Comparison of ENCODE assay signal across 30 cellular contexts in genomic region chr1:20150969-20151368, GRCh38. TPM values are rescaled to one million over a fixed set of nuclear protein-coding genes. Genes with fewer than 3 reads are reported as not detected.
A peak's percentile ranks its signal among the peaks of the same experiment; 100 is the strongest.
DNase-seq lines count a peak whose midpoint lies in the region; ATAC-seq, FAIRE-seq and TF ChIP-seq lines count a peak whose summit lies in the region.
"Had no signal": no experiment of that assay in that cellular context is flagged by ENCODE, and none has a peak within 500 bp of the region (broad histone marks: within the 10 kb centered on the region; RNA-seq: fewer than 3 reads in every experiment).

No MANE protein-coding gene starts in this region.

- peaks cover 16% of the 10 kb centered on the region for H3K4me1 Mint-ChIP-seq in activated naive CD4-positive, alpha-beta T cell treated with anti-CD3 and anti-CD28 coated beads, Interleukin-2, amount 10 ng/mL, durations not matched to agents 7 days and 5 days
- H3K4me1 Mint-ChIP-seq in activated naive CD4-positive, alpha-beta T cell treated with anti-CD3 and anti-CD28 coated beads for 36 hours (ENCODE audit: low read depth), result peaks cover 9% of the 10 kb centered on the region
- H3K4me1 Mint-ChIP-seq in MCF 10A (ENCODE audit: insufficient read depth, unreplicated experiment), result peaks cover 6% of the 10 kb centered on the region

- H3K4me1 ChIP-seq in OCI-LY3 (ENCODE audit: low read length) (peaks cover 9% of the 10 kb centered on the region; the same call in 1 of the 2 replicates), kidney (ENCODE audit: control insufficient read depth in 1 of 2, insufficient read depth in 1 of 2, low read depth in 1 of 2, low read length in 2 of 2) (peaks cover 0 to 4% of the 10 kb centered on the region in 2 donors)
- H3K4me1 ChIP-seq: Caco-2 had no signal

- no peaks in the 10 kb centered on the region for H3K9me3 Mint-ChIP-seq in activated naive CD4-positive, alpha-beta T cell treated with anti-CD3 and anti-CD28 coated beads, Interleukin-2, amount 10 ng/mL, durations not matched to agents 7 days and 5 days
- H3K9me3 Mint-ChIP-seq in activated naive CD4-positive, alpha-beta T cell treated with anti-CD3 and anti-CD28 coated beads for 36 hours, result no peaks in the 10 kb centered on the region
- no peaks in the 10 kb centered on the region for H3K9me3 Mint-ChIP-seq in MCF 10A (ENCODE audit: unreplicated experiment)
- H3K9me3 Mint-ChIP-seq: CD8-positive, alpha-beta T cell had no signal

- intact Hi-C loops in activated naive CD4-positive, alpha-beta T cell treated with anti-CD3 and anti-CD28 coated beads for 36 hours (cut with micrococcal nuclease), result no loop called here
- intact Hi-C loops in kidney (cut with DNase I), result loop anchor here (5.0 kb wide), 1 partner anchor 234 kb away; no protein-coding TSS in a partner anchor
- intact Hi-C loops in sciatic nerve (cut with DNase I), result no loop called here
- intact Hi-C loops in MCF 10A (cut with micrococcal nuclease), result loop anchor here (5.0 kb wide), 1 partner anchor 389 kb away; no protein-coding TSS in a partner anchor

- FAIRE-seq in kidney (lab: Jason Lieb, UNC), result no peak
- FAIRE-seq: GM12891, RCC 7860 had no signal

- H3K36me3 ChIP-seq in OCI-LY3 (replicated peaks; ENCODE audit: low read depth, low read length) (no peaks in the 10 kb centered on the region), kidney (ENCODE audit: control insufficient read depth in 1 of 2, insufficient read depth in 2 of 2, low read length in 2 of 2) (no peaks in the 10 kb centered on the region)
- H3K36me3 ChIP-seq: SJSA1 had no signal

- no peak overlapping the region for H3K27ac ChIP-seq in OCI-LY3 (ENCODE audit: low read length)
- H3K27ac ChIP-seq in kidney (ENCODE audit: low read depth in 2 of 2, low read length in 2 of 2), result no peak overlapping the region
- H3K27ac ChIP-seq: GM23248, KMS-11, SJSA1 had no signal

- peak overlapping the region; percentile 53 for H3K4me2 ChIP-seq in OCI-LY3 (ENCODE audit: low read length)
- H3K4me2 ChIP-seq: KMS-11 had no signal

- CTCF ChIA-PET in activated naive CD4-positive, alpha-beta T cell treated with anti-CD3 and anti-CD28 coated beads, Interleukin-2, amount 10 ng/mL, durations not matched to agents 7 days and 5 days (lab: Charles Lee), result interaction anchor here (1.1 to 4.5 kb wide), 6 partner anchors 43 to 489 kb away, joined by 3 to 51 read pairs (median 8); no protein-coding TSS in a partner anchor
- CTCF ChIA-PET in activated naive CD4-positive, alpha-beta T cell treated with anti-CD3 and anti-CD28 coated beads for 36 hours (lab: Charles Lee), result interaction anchor here (0.7 to 3.6 kb wide), 7 partner anchors 8 to 231 kb away, joined by 3 to 46 read pairs (median 4); no protein-coding TSS in a partner anchor
- CTCF ChIA-PET in MCF 10A (lab: Yijun Ruan, JAX), result interaction anchor here (0.6 to 5.8 kb wide), 9 partner anchors 9 to 231 kb away, joined by 3 to 76 read pairs (median 9); no protein-coding TSS in a partner anchor

- H3K9me3 ChIP-seq in OCI-LY3 (ENCODE audit: insufficient read depth, low read length), result no peaks in the 10 kb centered on the region
- H3K9me3 ChIP-seq in kidney (ENCODE audit: control insufficient read depth in 1 of 2, low read length in 2 of 2), result no peaks in the 10 kb centered on the region
- H3K9me3 ChIP-seq: Caco-2, SJSA1 had no signal

- H3K27me3 ChIP-seq in OCI-LY3 (ENCODE audit: low read depth, low read length), result no peaks in the 10 kb centered on the region
- H3K27me3 ChIP-seq: SJSA1 had no signal

- no TSS peak for BruUV-seq in MCF 10A (replicated peaks; lab: Mats Ljungman, UMichigan)

- H3K27me3 Mint-ChIP-seq in activated naive CD4-positive, alpha-beta T cell treated with anti-CD3 and anti-CD28 coated beads, Interleukin-2, amount 10 ng/mL, durations not matched to agents 7 days and 5 days, result peaks cover 29% of the 10 kb centered on the region
- H3K27me3 Mint-ChIP-seq in activated naive CD4-positive, alpha-beta T cell treated with anti-CD3 and anti-CD28 coated beads for 36 hours (ENCODE audit: low read depth), result no peaks in the 10 kb centered on the region
- no peaks in the 10 kb centered on the region for H3K27me3 Mint-ChIP-seq in MCF 10A (ENCODE audit: insufficient read depth, unreplicated experiment)

- no peak for ATAC-seq in sciatic nerve
- ATAC-seq: CD8-positive, alpha-beta T cell; Right ventricle myocardium inferior had no signal

- peak; percentile 15 for DNase-seq in activated naive CD4-positive, alpha-beta T cell treated with anti-CD3 and anti-CD28 coated beads, Interleukin-2, amount 10 ng/mL, durations not matched to agents 7 days and 5 days
- DNase-seq in activated naive CD4-positive, alpha-beta T cell treated with anti-CD3 and anti-CD28 coated beads for 36 hours, result no peak
- DNase-seq in kidney, result peak; percentile 40
- DNase-seq in sciatic nerve (ENCODE audit: low spot score), result peak; percentile 46
- DNase-seq in SHP77 treated with DMSO at 0.1 percent for 48 hours (lab: John Stamatoyannopoulos, UW), result no peak
- DNase-seq in MCF 10A (ENCODE audit: unreplicated experiment), result no peak
- no peak for DNase-seq in activated gamma-delta T cell (lab: John Stamatoyannopoulos, UW)
- DNase-seq: 8988T; ACHN; C1 segment of cervical spinal cord; Caco-2; CD8-positive, alpha-beta T cell; DMS79 treated with DMSO at 0.1 percent for 48 hours; GF-D8; GM23248; HCEC 1CT; IMR-90; NCI-H1092; NCI-H1417 treated with DMSO at 0.1 percent for 48 hours; NCI-H1694 treated with DMSO at 0.1 percent for 48 hours; NCI-H2081; NCI-H2227 treated with DMSO at 0.1 percent for 48 hours; NCI-H526 treated with DMSO at 0.1 percent for 48 hours had no signal

- no peak overlapping the region for H3K4me3 Mint-ChIP-seq in activated naive CD4-positive, alpha-beta T cell treated with anti-CD3 and anti-CD28 coated beads, Interleukin-2, amount 10 ng/mL, durations not matched to agents 7 days and 5 days
- no peak overlapping the region for H3K4me3 Mint-ChIP-seq in activated naive CD4-positive, alpha-beta T cell treated with anti-CD3 and anti-CD28 coated beads for 36 hours
- H3K4me3 Mint-ChIP-seq in MCF 10A (ENCODE audit: unreplicated experiment), result no peak overlapping the region

- no peak overlapping the region; the same call in 1 of the 2 replicates for H2AFZ ChIP-seq in OCI-LY3 (ENCODE audit: low read depth, low read length)
- H2AFZ ChIP-seq: GM23248 had no signal

- H3K9ac ChIP-seq in OCI-LY3 (ENCODE audit: low read length) (0 out of 2 replicates have a peak overlapping the region, but pooled peaks have one; percentile 27), kidney (ENCODE audit: low read length in 2 of 2) (no peak overlapping the region)
- H3K9ac ChIP-seq: GM23248, KMS-11 had no signal

- POLR2A ChIA-PET in MCF 10A (lab: Yijun Ruan, JAX), result interaction anchor here (0.6 kb wide), 1 partner anchor 51 kb away, joined by 3 read pairs; no protein-coding TSS in a partner anchor

- TF ChIP-seq CTCF in OCI-LY3 (IDR thresholded peaks at IDR 0.05; ENCODE audit: low read depth, low read length), result no peak
- TF ChIP-seq CTCF in kidney (IDR thresholded peaks at IDR 0.05; ENCODE audit: borderline replicate concordance, extremely low read depth, insufficient read depth), result no peak
- TF ChIP-seq CTCF in MCF 10A (IDR thresholded peaks at IDR 0.05; ENCODE audit: unreplicated experiment), result no peak

- H3K4me3 ChIP-seq in OCI-LY3 (ENCODE audit: low read length) (peak overlapping the region; percentile 94), kidney (ENCODE audit: low read length in 2 of 2) (no peak overlapping the region)
- H3K4me3 ChIP-seq: GM23248, SJSA1 had no signal

- no peak overlapping the region for H3K27ac Mint-ChIP-seq in activated naive CD4-positive, alpha-beta T cell treated with anti-CD3 and anti-CD28 coated beads, Interleukin-2, amount 10 ng/mL, durations not matched to agents 7 days and 5 days
- no peak overlapping the region for H3K27ac Mint-ChIP-seq in activated naive CD4-positive, alpha-beta T cell treated with anti-CD3 and anti-CD28 coated beads for 36 hours
- H3K27ac Mint-ChIP-seq in MCF 10A (ENCODE audit: low read depth, unreplicated experiment), result no peak overlapping the region
- H3K27ac Mint-ChIP-seq: CD8-positive, alpha-beta T cell had no signal

- H3K36me3 Mint-ChIP-seq in activated naive CD4-positive, alpha-beta T cell treated with anti-CD3 and anti-CD28 coated beads, Interleukin-2, amount 10 ng/mL, durations not matched to agents 7 days and 5 days, result no peaks in the 10 kb centered on the region
- H3K36me3 Mint-ChIP-seq in activated naive CD4-positive, alpha-beta T cell treated with anti-CD3 and anti-CD28 coated beads for 36 hours (ENCODE audit: low read depth), result no peaks in the 10 kb centered on the region
- H3K36me3 Mint-ChIP-seq in MCF 10A (ENCODE audit: insufficient read depth, unreplicated experiment), result no peaks in the 10 kb centered on the region
- H3K36me3 Mint-ChIP-seq: CD8-positive, alpha-beta T cell had no signal

- H3K79me2 ChIP-seq in OCI-LY3 (ENCODE audit: low read length), result no peaks in the 10 kb centered on the region

- no peaks in the 10 kb centered on the region for H4K20me1 ChIP-seq in OCI-LY3 (ENCODE audit: insufficient read depth, low read length)

RNA-seq across cellular contexts. Expression of gene PLA2G2F, which starts 11.8 kb away (rescaled TPM):
- total RNA-seq in activated naive CD4-positive, alpha-beta T cell treated with anti-CD3 and anti-CD28 coated beads for 36 hours, result not detected
- not detected for total RNA-seq in kidney
- not detected for polyA plus RNA-seq in kidney (ENCODE audit: insufficient read depth, low read depth, low replicate concordance)
- not detected for total RNA-seq in sciatic nerve
- total RNA-seq in MCF 10A (2022), result not detected in 2 replicates
- total RNA-seq: Caco-2; CD8-positive, alpha-beta T cell; GM23248; IMR-90; NCI-H460; Right ventricle myocardium inferior; SJSA1 had no signal
- polyA plus RNA-seq: GM23248, IMR-90 had no signal

RNA-seq across cellular contexts. Expression of gene PLA2G2D, which starts 31.6 kb away (rescaled TPM):
- total RNA-seq in activated naive CD4-positive, alpha-beta T cell treated with anti-CD3 and anti-CD28 coated beads for 36 hours, result under 1 TPM; 0.19 to 0.35 TPM
- total RNA-seq in kidney, result 1.1 TPM
- polyA plus RNA-seq in kidney (ENCODE audit: insufficient read depth, low read depth, low replicate concordance), result not detected
- total RNA-seq in sciatic nerve, result not detected
- not detected in 2 replicates for total RNA-seq in MCF 10A (2022)
- total RNA-seq: Caco-2; CD8-positive, alpha-beta T cell; GM23248; IMR-90; NCI-H460; Right ventricle myocardium inferior; SJSA1 had no signal
- polyA plus RNA-seq: GM23248, IMR-90 had no signal

RNA-seq across cellular contexts. Expression of gene UBXN10, which starts 34.9 kb away (rescaled TPM):
- total RNA-seq in activated naive CD4-positive, alpha-beta T cell treated with anti-CD3 and anti-CD28 coated beads for 36 hours, result under 1 TPM; 0.27 to 0.33 TPM
- total RNA-seq in kidney (12.6 TPM), sciatic nerve (0.13 TPM), MCF 10A (2022) (not detected in 2 replicates)
- polyA plus RNA-seq in kidney (ENCODE audit: insufficient read depth, low read depth, low replicate concordance), result 2.3 TPM
- total RNA-seq: IMR-90, NCI-H460, SJSA1 had no signal
- polyA plus RNA-seq: GM23248, IMR-90 had no signal

RNA-seq across cellular contexts. Expression of gene PLA2G2C, which starts 35.3 kb away (rescaled TPM):
- under 1 TPM; 0.94 to 0.95 TPM for total RNA-seq in activated naive CD4-positive, alpha-beta T cell treated with anti-CD3 and anti-CD28 coated beads for 36 hours
- total RNA-seq in kidney (0.31 TPM), sciatic nerve (0.36 TPM), MCF 10A (2022) (not detected in 2 replicates)
- polyA plus RNA-seq in kidney (ENCODE audit: insufficient read depth, low read depth, low replicate concordance), result not detected
- total RNA-seq: Caco-2; CD8-positive, alpha-beta T cell; GM23248; IMR-90; NCI-H460; Right ventricle myocardium inferior; SJSA1 had no signal
- polyA plus RNA-seq: GM23248, IMR-90 had no signal

Comparison
In these comparisons a context has a peak if more than half of its experiments do, and no peak if none do; other contexts are left out.
1. DNase-seq: peak in activated naive CD4-positive, alpha-beta T cell treated with anti-CD3 and anti-CD28 coated beads, Interleukin-2, amount 10 ng/mL, durations not matched to agents 7 days and 5 days (single experiment), kidney (single experiment) and sciatic nerve (single experiment); none in activated naive CD4-positive, alpha-beta T cell treated with anti-CD3 and anti-CD28 coated beads for 36 hours (single experiment), SHP77 treated with DMSO at 0.1 percent for 48 hours (single experiment), MCF 10A (single experiment) and activated gamma-delta T cell (single experiment).
2. RNA of gene UBXN10, which starts 34.9 kb away (total RNA-seq): 12.6 TPM in kidney (single experiment); 0.27 to 0.33 TPM in activated naive CD4-positive, alpha-beta T cell treated with anti-CD3 and anti-CD28 coated beads for 36 hours, 0.13 TPM in sciatic nerve (single experiment) and not detected in MCF 10A; every median in the first group is over 10 times any median in the second.
3. intact Hi-C loops: an anchor here in kidney (5.0 kb wide) and MCF 10A (5.0 kb wide); none called in activated naive CD4-positive, alpha-beta T cell treated with anti-CD3 and anti-CD28 coated beads for 36 hours and sciatic nerve.